In the genomic region with DNA sequence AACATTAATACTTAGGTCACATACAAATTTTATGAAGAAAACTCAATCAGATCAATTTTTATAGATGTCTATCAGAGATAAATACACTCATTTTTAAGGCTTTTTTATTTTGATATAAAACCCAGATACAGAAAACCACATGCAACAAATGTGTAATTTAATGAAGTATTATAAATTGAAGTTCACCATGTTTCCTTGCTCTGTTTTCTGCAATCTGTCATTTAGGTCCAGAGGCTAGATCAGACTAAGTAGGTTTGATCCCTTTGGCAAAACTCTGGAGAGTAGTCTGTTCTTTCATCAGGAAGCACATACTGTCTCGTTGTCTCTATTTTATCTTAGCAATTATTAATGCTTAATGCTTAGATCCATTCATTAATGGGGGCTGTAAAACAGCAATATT, we compare ENCODE assay signal across 31 cellular contexts.
DNase-seq lines count a peak whose midpoint lies in the region; ATAC-seq and TF ChIP-seq lines count a peak whose summit lies in the region.
"Had no signal": no experiment of that assay in that cellular context is flagged by ENCODE, and none has a peak within 500 bp of the region (broad histone marks: within the 10 kb centered on the region; RNA-seq: fewer than 3 reads in every experiment).

No MANE protein-coding gene starts in this region.

- H3K9ac ChIP-seq in SK-N-SH: no peak overlapping the region
- H3K9ac ChIP-seq: BLaER1; BLaER1 treated with 17β-estradiol and CSF1 and Interleukin-3, amounts not matched to agents 10 nM and 100 nM had no signal

- POLR2A ChIA-PET in SK-N-SH (lab: Yijun Ruan, JAX): no interaction called here
- POLR2A ChIA-PET in CD8-positive, alpha-beta memory T cell (lab: Charles Lee): no interaction called here

- CTCF ChIA-PET in SK-N-SH (lab: Yijun Ruan, JAX): interaction anchor here (0.9 kb wide), 2 partner anchors 744 to 1715 kb away, joined by 3 to 4 read pairs; no protein-coding TSS in a partner anchor
- CTCF ChIA-PET in CD8-positive, alpha-beta memory T cell (lab: Charles Lee): no interaction called here

- peaks cover 0 to 6% (median 3%) of the 10 kb centered on the region in 5 donors for H3K9me3 Mint-ChIP-seq in CD8-positive, alpha-beta memory T cell
- H3K9me3 Mint-ChIP-seq: CD8-positive, alpha-beta T cell had no signal

- H3F3A ChIP-seq in SK-N-SH (replicated peaks; ENCODE audit: insufficient read depth): no peaks in the 10 kb centered on the region

- DNase-seq in BE2C (peak; percentile 3), SK-N-SH (peak; percentile 50), NAMALWA (ENCODE audit: low spot score) (no peak)
- no peak for DNase-seq in CD8-positive, alpha-beta memory T cell
- DNase-seq: 8988T; ACHN; AML-193; C1 segment of cervical spinal cord; Caco-2; Calu3; CD4-positive, alpha-beta memory T cell; CD4-positive, alpha-beta T cell; CD4-positive, CD25-positive, alpha-beta regulatory T cell; CD8-positive, alpha-beta T cell; COR-L47; DMS 273 treated with DMSO at 0.1 percent for 48 hours; DMS153; DMS53; DMS79; DMS79 treated with DMSO at 0.1 percent for 48 hours; DND-41; EL had no signal

- H3K4me3 ChIP-seq in BE2C (ENCODE audit: low read depth, low read length): no peak overlapping the region
- H3K4me3 ChIP-seq in SK-N-SH (ENCODE audit: low read depth in 2 of 2, low read length in 1 of 2): no peak overlapping the region
- H3K4me3 ChIP-seq in CD8-positive, alpha-beta memory T cell (ENCODE audit: low read length): no peak overlapping the region
- H3K4me3 ChIP-seq: A549; BLaER1; BLaER1 treated with 17β-estradiol and CSF1 and Interleukin-3, amounts not matched to agents 10 nM and 100 nM had no signal

- H3K27ac ChIP-seq in SK-N-SH (ENCODE audit: low read depth in 2 of 2, low read length in 1 of 2): peak overlapping the region in 1 of 2 experiments; percentile 94; a peak in 2 of 4 replicates
- no peak overlapping the region for H3K27ac ChIP-seq in CD8-positive, alpha-beta memory T cell (ENCODE audit: low read depth, low read length)
- H3K27ac ChIP-seq: 22Rv1; A549; BLaER1; BLaER1 treated with 17β-estradiol and CSF1 and Interleukin-3, amounts not matched to agents 10 nM and 100 nM; C4-2B had no signal

- H3K4me3 Mint-ChIP-seq in CD8-positive, alpha-beta memory T cell: no peak overlapping the region
- H3K4me3 Mint-ChIP-seq: B cell; CD14-positive monocyte; CD4-positive, alpha-beta memory T cell; CD4-positive, alpha-beta T cell; CD4-positive, CD25-positive, alpha-beta regulatory T cell; CD8-positive, alpha-beta T cell had no signal

- no peak overlapping the region for H3K27ac Mint-ChIP-seq in CD8-positive, alpha-beta memory T cell
- H3K27ac Mint-ChIP-seq: B cell; CD14-positive monocyte; CD4-positive, alpha-beta memory T cell; CD4-positive, alpha-beta T cell; CD4-positive, CD25-positive, alpha-beta regulatory T cell; CD8-positive, alpha-beta T cell had no signal

- no peaks in the 10 kb centered on the region for H3K4me1 Mint-ChIP-seq in CD8-positive, alpha-beta memory T cell
- H3K4me1 Mint-ChIP-seq: B cell; CD14-positive monocyte; CD4-positive, alpha-beta memory T cell; CD4-positive, CD25-positive, alpha-beta regulatory T cell had no signal

- no peak overlapping the region for H3K4me2 ChIP-seq in SK-N-SH
- H3K4me2 ChIP-seq: A549; BLaER1; BLaER1 treated with 17β-estradiol and CSF1 and Interleukin-3, amounts not matched to agents 10 nM and 100 nM had no signal

- no peak for TF ChIP-seq RAD21 in SK-N-SH (IDR thresholded peaks at IDR 0.05; ENCODE audit: low read length)

- no peaks in the 10 kb centered on the region for H4K20me1 ChIP-seq in SK-N-SH (ENCODE audit: insufficient read depth)
- H4K20me1 ChIP-seq: BLaER1; BLaER1 treated with 17β-estradiol and CSF1 and Interleukin-3, amounts not matched to agents 10 nM and 100 nM had no signal

- no peak overlapping the region for H2AFZ ChIP-seq in SK-N-SH (ENCODE audit: low read depth)

- no peaks in the 10 kb centered on the region for H3K79me2 ChIP-seq in SK-N-SH (ENCODE audit: insufficient read depth)

- no peaks in the 10 kb centered on the region for H3K27me3 ChIP-seq in BE2C
- no peaks in the 10 kb centered on the region for H3K27me3 ChIP-seq in SK-N-SH (ENCODE audit: insufficient read depth)
- no peaks in the 10 kb centered on the region for H3K27me3 ChIP-seq in CD8-positive, alpha-beta memory T cell (ENCODE audit: insufficient read depth, low read length, poor library complexity, severe bottlenecking)
- H3K27me3 ChIP-seq: BLaER1; BLaER1 treated with 17β-estradiol and CSF1 and Interleukin-3, amounts not matched to agents 10 nM and 100 nM had no signal

- H3K4me1 ChIP-seq in BE2C (no peaks in the 10 kb centered on the region; the same call in 1 of the 2 replicates), SK-N-SH (ENCODE audit: control insufficient read depth in 1 of 2, insufficient read depth in 2 of 2, low read depth in 1 of 2, low read length in 1 of 2) (peaks cover 0 to 9% of the 10 kb centered on the region in 2 experiments; a peak in 2 of 4 replicates)
- no peaks in the 10 kb centered on the region for H3K4me1 ChIP-seq in CD8-positive, alpha-beta memory T cell (ENCODE audit: insufficient read depth, low read length)
- H3K4me1 ChIP-seq: A549; BLaER1; BLaER1 treated with 17β-estradiol and CSF1 and Interleukin-3, amounts not matched to agents 10 nM and 100 nM; Caco-2 had no signal

- TF ChIP-seq EP300 in SK-N-SH (IDR thresholded peaks at IDR 0.05; ENCODE audit: borderline replicate concordance in 1 of 2, low read depth in 1 of 2, low read length in 1 of 2): peak in 1 of 2 experiments; percentile 92; a peak in 2 of 4 replicates

- no peaks in the 10 kb centered on the region for H3K36me3 Mint-ChIP-seq in CD8-positive, alpha-beta memory T cell
- H3K36me3 Mint-ChIP-seq: CD14-positive monocyte; CD4-positive, alpha-beta memory T cell; CD4-positive, CD25-positive, alpha-beta regulatory T cell; CD8-positive, alpha-beta T cell had no signal

- 0% methylated on average over 1 of the region's 1 CpG for WGBS in SK-N-SH (ENCODE audit: low lambda C conversion rate)

- TF ChIP-seq CTCF in BE2C (IDR thresholded peaks at IDR 0.05; ENCODE audit: low read depth, low read length) (no peak), SK-N-SH (IDR thresholded peaks at IDR 0.05) (no peak)

- no peak; the same call in 2 of the 3 replicates for ATAC-seq in SK-N-SH treated with all-trans-retinoic acid at 6 μM for 48 hours
- ATAC-seq in GM19467 (IDR thresholded peaks at IDR 0.05; ENCODE audit: unreplicated experiment): no peak
- ATAC-seq: A549; CD8-positive, alpha-beta T cell had no signal

- H3K36me3 ChIP-seq in BE2C (no peaks in the 10 kb centered on the region), SK-N-SH (replicated peaks in 1 of 2; ENCODE audit: control insufficient read depth in 1 of 2, insufficient read depth in 2 of 2, low read length in 1 of 2) (no peaks in the 10 kb centered on the region)
- H3K36me3 ChIP-seq in CD8-positive, alpha-beta memory T cell (ENCODE audit: insufficient read depth, low read length): no peaks in the 10 kb centered on the region
- H3K36me3 ChIP-seq: BLaER1; BLaER1 treated with 17β-estradiol and CSF1 and Interleukin-3, amounts not matched to agents 10 nM and 100 nM had no signal

- no peaks in the 10 kb centered on the region for H3K9me2 ChIP-seq in SK-N-SH

- H3K9me3 ChIP-seq in BE2C (no peaks in the 10 kb centered on the region), SK-N-SH (no peaks in the 10 kb centered on the region)
- H3K9me3 ChIP-seq in CD8-positive, alpha-beta memory T cell (ENCODE audit: low read length): no peaks in the 10 kb centered on the region
- H3K9me3 ChIP-seq: A549; BLaER1; BLaER1 treated with 17β-estradiol and CSF1 and Interleukin-3, amounts not matched to agents 10 nM and 100 nM; Caco-2 had no signal

- no peaks in the 10 kb centered on the region for H3K27me3 Mint-ChIP-seq in CD8-positive, alpha-beta memory T cell
- H3K27me3 Mint-ChIP-seq: B cell; CD4-positive, alpha-beta memory T cell; CD4-positive, alpha-beta T cell; CD4-positive, CD25-positive, alpha-beta regulatory T cell had no signal

TF ChIP-seq in SK-N-SH, 30 proteins besides CTCF, POLR2A, EP300 and RAD21 (continues in another document):
- TF ChIP-seq, protein P1, sequence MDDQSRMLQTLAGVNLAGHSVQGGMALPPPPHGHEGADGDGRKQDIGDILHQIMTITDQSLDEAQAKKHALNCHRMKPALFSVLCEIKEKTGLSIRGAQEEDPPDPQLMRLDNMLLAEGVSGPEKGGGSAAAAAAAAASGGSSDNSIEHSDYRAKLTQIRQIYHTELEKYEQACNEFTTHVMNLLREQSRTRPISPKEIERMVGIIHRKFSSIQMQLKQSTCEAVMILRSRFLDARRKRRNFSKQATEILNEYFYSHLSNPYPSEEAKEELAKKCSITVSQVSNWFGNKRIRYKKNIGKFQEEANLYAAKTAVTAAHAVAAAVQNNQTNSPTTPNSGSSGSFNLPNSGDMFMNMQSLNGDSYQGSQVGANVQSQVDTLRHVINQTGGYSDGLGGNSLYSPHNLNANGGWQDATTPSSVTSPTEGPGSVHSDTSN (IDR thresholded peaks at IDR 0.05): no peak
- TF ChIP-seq, protein P2, sequence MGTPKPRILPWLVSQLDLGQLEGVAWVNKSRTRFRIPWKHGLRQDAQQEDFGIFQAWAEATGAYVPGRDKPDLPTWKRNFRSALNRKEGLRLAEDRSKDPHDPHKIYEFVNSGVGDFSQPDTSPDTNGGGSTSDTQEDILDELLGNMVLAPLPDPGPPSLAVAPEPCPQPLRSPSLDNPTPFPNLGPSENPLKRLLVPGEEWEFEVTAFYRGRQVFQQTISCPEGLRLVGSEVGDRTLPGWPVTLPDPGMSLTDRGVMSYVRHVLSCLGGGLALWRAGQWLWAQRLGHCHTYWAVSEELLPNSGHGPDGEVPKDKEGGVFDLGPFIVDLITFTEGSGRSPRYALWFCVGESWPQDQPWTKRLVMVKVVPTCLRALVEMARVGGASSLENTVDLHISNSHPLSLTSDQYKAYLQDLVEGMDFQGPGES (IDR thresholded peaks at IDR 0.05; ENCODE audit: low read depth, low read length): no peak

TF ChIP-seq in SK-N-SH treated with all-trans-retinoic acid at 6 μM for 48 hours, 23 proteins besides CTCF, POLR2A, EP300 and RAD21:
- TF ChIP-seq, protein P3, sequence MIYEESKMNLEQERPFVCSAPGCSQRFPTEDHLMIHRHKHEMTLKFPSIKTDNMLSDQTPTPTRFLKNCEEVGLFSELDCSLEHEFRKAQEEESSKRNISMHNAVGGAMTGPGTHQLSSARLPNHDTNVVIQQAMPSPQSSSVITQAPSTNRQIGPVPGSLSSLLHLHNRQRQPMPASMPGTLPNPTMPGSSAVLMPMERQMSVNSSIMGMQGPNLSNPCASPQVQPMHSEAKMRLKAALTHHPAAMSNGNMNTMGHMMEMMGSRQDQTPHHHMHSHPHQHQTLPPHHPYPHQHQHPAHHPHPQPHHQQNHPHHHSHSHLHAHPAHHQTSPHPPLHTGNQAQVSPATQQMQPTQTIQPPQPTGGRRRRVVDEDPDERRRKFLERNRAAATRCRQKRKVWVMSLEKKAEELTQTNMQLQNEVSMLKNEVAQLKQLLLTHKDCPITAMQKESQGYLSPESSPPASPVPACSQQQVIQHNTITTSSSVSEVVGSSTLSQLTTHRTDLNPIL (CRISPR knock-in tag; IDR thresholded peaks at IDR 0.05; ENCODE audit: low read depth): no peak
- TF ChIP-seq TCF4 (CRISPR knock-in tag; IDR thresholded peaks at IDR 0.05; ENCODE audit: borderline replicate concordance): peak; percentile 71

Comparison
In these comparisons a context has a peak if more than half of its experiments do, and no peak if none do; other contexts are left out.
1. DNase-seq: peak in BE2C (single experiment) and SK-N-SH (single experiment); none in CD8-positive, alpha-beta memory T cell (0 of 5) and NAMALWA (single experiment).